In the genomic region with DNA sequence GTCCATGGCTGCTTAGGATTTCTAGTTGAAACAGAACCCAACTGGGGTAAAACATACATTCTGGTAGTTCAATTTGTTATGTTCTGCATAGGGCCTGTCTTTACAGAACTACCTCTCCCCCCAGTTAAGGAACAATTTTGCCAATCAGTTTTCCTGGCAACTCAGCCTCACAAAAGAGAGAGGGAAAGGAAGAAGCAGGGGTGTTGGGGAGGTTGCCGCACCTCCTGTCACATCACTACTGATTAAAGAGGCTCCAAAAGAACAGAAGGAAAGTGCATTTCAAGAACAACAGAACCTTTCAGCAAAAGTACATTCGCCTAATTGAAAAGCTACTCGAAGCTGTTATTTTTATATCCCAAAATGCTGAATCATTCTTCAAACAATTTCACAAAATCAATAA, we compare ENCODE assay signal across 22 cellular contexts.
A peak's percentile ranks its signal among the peaks of the same experiment; 100 is the strongest.
DNase-seq lines count a peak whose midpoint lies in the region; TF ChIP-seq lines count a peak whose summit lies in the region.
"Had no signal": no experiment of that assay in that cellular context is flagged by ENCODE, and none has a peak within 500 bp of the region (broad histone marks: within the 10 kb centered on the region; RNA-seq: fewer than 3 reads in every experiment).

No MANE protein-coding gene starts in this region.

- DNase-seq in NCI-H1417 (lab: John Stamatoyannopoulos, UW) (peak in 2 of 3 experiments; percentile 23 to 53), NCI-H1417 treated with DMSO at 0.1 percent for 48 hours (lab: John Stamatoyannopoulos, UW) (no peak), DMS79 treated with DMSO at 0.1 percent for 48 hours (lab: John Stamatoyannopoulos, UW) (peak; percentile 27), OCI-LY7 (ENCODE audit: low spot score) (no peak), mesothelial cell of epicardium (ENCODE audit: low spot score in 2 of 2, unreplicated experiment in 2 of 2) (no peak), cerebellar nuclear complex (lab: John Stamatoyannopoulos, UW) (no peak)
- no peak for DNase-seq in activated naive CD8-positive, alpha-beta T cell treated with anti-CD3 and anti-CD28 coated beads for 36 hours
- no peak for DNase-seq in activated T-cell treated with anti-CD3 and anti-CD28 coated beads, Interleukin-2, amount 50 U/mL, for 24 hours
- DNase-seq: 8988T, BE2C, DND-41, HFFc6, KG1, NCI-H1105 treated with DMSO at 0.1 percent for 48 hours, NCI-H187, NCI-H2107, NCI-H345, NCI-H524, NCI-H82, PC-3, RPMI8226 had no signal

- H4K20me1 ChIP-seq in OCI-LY7 (ENCODE audit: insufficient read depth, low read length) = no peaks in the 10 kb centered on the region

- BruUV-seq in OCI-LY7 (replicated peaks; lab: Mats Ljungman, UMichigan) = TSS peak; percentile 27

- H3K79me2 ChIP-seq in OCI-LY7 (ENCODE audit: insufficient read depth, low read depth, low read length) = no peaks in the 10 kb centered on the region

- intact Hi-C loops in OCI-LY7 (cut with micrococcal nuclease; ENCODE audit: unreplicated experiment) = no loop called here

- no peaks in the 10 kb centered on the region for H3K9me2 ChIP-seq in OCI-LY7 (ENCODE audit: insufficient read depth, low read length)

- POLR2A ChIA-PET in OCI-LY7 (lab: Charles Lee) = interaction anchor here (1.0 to 1.2 kb wide), 2 partner anchors 10 to 23 kb away, joined by 3 read pairs; no protein-coding TSS in a partner anchor

- H3K4me3 Mint-ChIP-seq in mesothelial cell of epicardium = no peak overlapping the region
- H3K4me3 Mint-ChIP-seq in activated naive CD8-positive, alpha-beta T cell treated with anti-CD3 and anti-CD28 coated beads for 36 hours = no peak overlapping the region
- H3K4me3 Mint-ChIP-seq in activated T-cell treated with anti-CD3 and anti-CD28 coated beads, Interleukin-2, amount 50 U/mL, for 24 hours = no peak overlapping the region
- H3K4me3 Mint-ChIP-seq: HFFc6 had no signal

- TF ChIP-seq CTCF in OCI-LY7 (conservative IDR thresholded peaks at IDR 0.05; ENCODE audit: low read length) (no peak), mesothelial cell of epicardium (IDR thresholded peaks at IDR 0.05; ENCODE audit: unreplicated experiment) (no peak)

- H3K27me3 Mint-ChIP-seq in mesothelial cell of epicardium (ENCODE audit: low read depth) = no peaks in the 10 kb centered on the region
- no peaks in the 10 kb centered on the region for H3K27me3 Mint-ChIP-seq in activated naive CD8-positive, alpha-beta T cell treated with anti-CD3 and anti-CD28 coated beads for 36 hours
- no peaks in the 10 kb centered on the region for H3K27me3 Mint-ChIP-seq in activated T-cell treated with anti-CD3 and anti-CD28 coated beads, Interleukin-2, amount 50 U/mL, for 24 hours

- H3K9me3 ChIP-seq in OCI-LY7 (ENCODE audit: low read length) = no peaks in the 10 kb centered on the region
- H3K9me3 ChIP-seq: BE2C had no signal

- no peak overlapping the region for H3K4me2 ChIP-seq in OCI-LY7 (ENCODE audit: low read length)

- no peak overlapping the region for H2AFZ ChIP-seq in OCI-LY7 (ENCODE audit: low read length)

- no peaks in the 10 kb centered on the region for H3K9me3 Mint-ChIP-seq in mesothelial cell of epicardium
- H3K9me3 Mint-ChIP-seq in activated naive CD8-positive, alpha-beta T cell treated with anti-CD3 and anti-CD28 coated beads for 36 hours = no peaks in the 10 kb centered on the region
- H3K9me3 Mint-ChIP-seq in activated T-cell treated with anti-CD3 and anti-CD28 coated beads, Interleukin-2, amount 50 U/mL, for 24 hours = no peaks in the 10 kb centered on the region

- no peaks in the 10 kb centered on the region for H3K4me1 ChIP-seq in OCI-LY7 (ENCODE audit: insufficient read depth, low read length, poor library complexity, severe bottlenecking)

- peaks cover 54% of the 10 kb centered on the region for H3K4me1 Mint-ChIP-seq in mesothelial cell of epicardium
- no peaks in the 10 kb centered on the region for H3K4me1 Mint-ChIP-seq in activated naive CD8-positive, alpha-beta T cell treated with anti-CD3 and anti-CD28 coated beads for 36 hours
- no peaks in the 10 kb centered on the region for H3K4me1 Mint-ChIP-seq in activated T-cell treated with anti-CD3 and anti-CD28 coated beads, Interleukin-2, amount 50 U/mL, for 24 hours (ENCODE audit: low read depth)

- CTCF ChIA-PET in OCI-LY7 (lab: Charles Lee; ENCODE audit: unreplicated experiment) = no interaction called here

- no peak overlapping the region for H3K27ac ChIP-seq in OCI-LY7 (ENCODE audit: low read depth, low read length, poor library complexity, severe bottlenecking)

- peak overlapping the region; percentile 20 for H3K27ac Mint-ChIP-seq in mesothelial cell of epicardium
- no peak overlapping the region for H3K27ac Mint-ChIP-seq in activated naive CD8-positive, alpha-beta T cell treated with anti-CD3 and anti-CD28 coated beads for 36 hours
- H3K27ac Mint-ChIP-seq in activated T-cell treated with anti-CD3 and anti-CD28 coated beads, Interleukin-2, amount 50 U/mL, for 24 hours = no peak overlapping the region
- H3K27ac Mint-ChIP-seq: HFFc6 had no signal

- no peaks in the 10 kb centered on the region for H3K36me3 ChIP-seq in OCI-LY7 (ENCODE audit: insufficient read depth, low read length)
- H3K36me3 ChIP-seq: BE2C had no signal

- no peak overlapping the region for H3K4me3 ChIP-seq in OCI-LY7 (ENCODE audit: low read depth, low read length, poor library complexity, severe bottlenecking)
- H3K4me3 ChIP-seq: GM12878 had no signal

- no peaks in the 10 kb centered on the region for H3K36me3 Mint-ChIP-seq in mesothelial cell of epicardium
- no peaks in the 10 kb centered on the region for H3K36me3 Mint-ChIP-seq in activated naive CD8-positive, alpha-beta T cell treated with anti-CD3 and anti-CD28 coated beads for 36 hours
- no peaks in the 10 kb centered on the region for H3K36me3 Mint-ChIP-seq in activated T-cell treated with anti-CD3 and anti-CD28 coated beads, Interleukin-2, amount 50 U/mL, for 24 hours (ENCODE audit: low read depth)

Comparison
In these comparisons a context has a peak if more than half of its experiments do, and no peak if none do; other contexts are left out.
1. DNase-seq: peak in NCI-H1417 (2 of 3) and DMS79 treated with DMSO at 0.1 percent for 48 hours (single experiment); none in NCI-H1417 treated with DMSO at 0.1 percent for 48 hours (single experiment), OCI-LY7 (single experiment), mesothelial cell of epicardium (0 of 2), activated naive CD8-positive, alpha-beta T cell treated with anti-CD3 and anti-CD28 coated beads for 36 hours (single experiment), cerebellar nuclear complex (0 of 2) and activated T-cell treated with anti-CD3 and anti-CD28 coated beads, Interleukin-2, amount 50 U/mL, for 24 hours (single experiment).